Comparison of ENCODE assay signal across 12 cellular contexts in genomic region chr4:73970011-73970410, GRCh38. TPM values are rescaled to one million over a fixed set of nuclear protein-coding genes. Genes with fewer than 3 reads are reported as not detected.
"Had no signal": no experiment of that assay in that cellular context is flagged by ENCODE, and none has a peak within 500 bp of the region (broad histone marks: within the 10 kb centered on the region; RNA-seq: fewer than 3 reads in every experiment).

No MANE protein-coding gene starts in this region.

- H3K9ac ChIP-seq: GM23248 had no signal

- H3K4me3 ChIP-seq: GM23248, GM23338, HAP-1 had no signal

- H3K36me3 ChIP-seq: HAP-1 had no signal

- H3K27ac ChIP-seq: GM23248 had no signal

- H3K4me1 ChIP-seq: HAP-1 had no signal

- FAIRE-seq: H1, H54 had no signal

- H3K9me3 ChIP-seq: HAP-1 had no signal

- ATAC-seq: GM23338, HCT116 had no signal

- H3K4me2 ChIP-seq: GM23338 had no signal

- H2AFZ ChIP-seq: GM23248, GM23338 had no signal

- DNase-seq: GM23248, GOT3, H7, H9, HCEC 1CT, HFFc6 had no signal

RNA-seq across cellular contexts. Expression of gene PF4, which starts 11.8 kb away (rescaled TPM):
- total RNA-seq: GM23248, GM23338, H4, H7 had no signal
- polyA plus RNA-seq: GM23248 had no signal

RNA-seq across cellular contexts. Expression of gene PPBP, which starts 18.0 kb away (rescaled TPM):
- total RNA-seq: GM23248, H4, H7, HFFc6 had no signal
- polyA plus RNA-seq: GM23248 had no signal

RNA-seq across cellular contexts. Expression of gene CXCL5, which starts 28.5 kb away (rescaled TPM):
- total RNA-seq: GM23248, H4 had no signal
- polyA plus RNA-seq: GM23248 had no signal
